Comparison of ENCODE assay signal across 1 cellular context in the genomic region with DNA sequence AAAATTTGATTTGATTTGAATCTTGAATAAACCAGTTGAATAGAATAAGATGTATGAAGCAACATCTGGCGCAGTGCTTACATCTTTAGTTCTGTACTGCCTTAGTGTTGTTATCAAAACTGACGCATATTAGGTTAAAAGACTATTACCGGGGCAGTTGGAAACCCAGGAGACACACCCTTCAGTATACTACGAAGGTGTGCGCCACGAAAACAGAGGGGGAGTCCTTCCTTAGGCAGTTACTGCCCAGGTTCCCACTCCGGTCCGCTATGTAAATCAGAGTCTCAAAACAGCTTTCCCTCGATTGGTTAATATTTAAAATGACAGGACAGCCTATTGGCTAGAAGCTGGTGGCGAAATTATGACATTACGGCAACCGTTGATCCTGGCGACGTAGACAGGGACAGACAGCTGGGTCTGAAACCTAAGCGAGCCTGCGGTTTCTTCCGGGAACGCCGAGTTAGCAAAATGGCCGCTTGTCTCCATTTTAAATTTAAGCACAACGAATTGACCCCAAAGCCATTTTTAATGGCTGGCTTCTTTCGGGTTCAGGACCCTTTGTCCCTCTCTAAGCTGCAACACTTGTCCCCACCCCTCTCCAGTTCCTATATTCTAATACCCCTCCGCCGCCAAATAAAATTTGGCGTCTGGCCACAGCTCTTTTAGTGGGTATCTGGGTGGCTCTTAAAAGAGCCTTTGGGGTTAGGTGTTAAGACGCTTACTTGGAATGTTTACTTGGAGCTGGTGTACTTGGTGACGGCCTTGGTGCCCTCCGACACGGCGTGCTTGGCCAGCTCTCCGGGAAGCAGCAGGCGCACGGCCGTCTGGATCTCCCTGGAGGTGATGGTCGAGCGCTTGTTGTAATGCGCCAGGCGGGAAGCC.
A peak's percentile ranks its signal among the peaks of the same experiment; 100 is the strongest.
TF ChIP-seq lines count a peak whose summit lies in the region.

No MANE protein-coding gene starts in this region.

TF ChIP-seq in K562, 482 proteins besides CTCF, POLR2A, EP300 and RAD21 (continued from another document and continues in another):
- TF ChIP-seq, protein P1, sequence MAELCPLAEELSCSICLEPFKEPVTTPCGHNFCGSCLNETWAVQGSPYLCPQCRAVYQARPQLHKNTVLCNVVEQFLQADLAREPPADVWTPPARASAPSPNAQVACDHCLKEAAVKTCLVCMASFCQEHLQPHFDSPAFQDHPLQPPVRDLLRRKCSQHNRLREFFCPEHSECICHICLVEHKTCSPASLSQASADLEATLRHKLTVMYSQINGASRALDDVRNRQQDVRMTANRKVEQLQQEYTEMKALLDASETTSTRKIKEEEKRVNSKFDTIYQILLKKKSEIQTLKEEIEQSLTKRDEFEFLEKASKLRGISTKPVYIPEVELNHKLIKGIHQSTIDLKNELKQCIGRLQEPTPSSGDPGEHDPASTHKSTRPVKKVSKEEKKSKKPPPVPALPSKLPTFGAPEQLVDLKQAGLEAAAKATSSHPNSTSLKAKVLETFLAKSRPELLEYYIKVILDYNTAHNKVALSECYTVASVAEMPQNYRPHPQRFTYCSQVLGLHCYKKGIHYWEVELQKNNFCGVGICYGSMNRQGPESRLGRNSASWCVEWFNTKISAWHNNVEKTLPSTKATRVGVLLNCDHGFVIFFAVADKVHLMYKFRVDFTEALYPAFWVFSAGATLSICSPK (IDR thresholded peaks at IDR 0.05; ENCODE audit: borderline replicate concordance): no peak
- no peak for TF ChIP-seq SRSF1 (IDR thresholded peaks at IDR 0.05; ENCODE audit: low read depth, low read length)
- TF ChIP-seq, protein P2, sequence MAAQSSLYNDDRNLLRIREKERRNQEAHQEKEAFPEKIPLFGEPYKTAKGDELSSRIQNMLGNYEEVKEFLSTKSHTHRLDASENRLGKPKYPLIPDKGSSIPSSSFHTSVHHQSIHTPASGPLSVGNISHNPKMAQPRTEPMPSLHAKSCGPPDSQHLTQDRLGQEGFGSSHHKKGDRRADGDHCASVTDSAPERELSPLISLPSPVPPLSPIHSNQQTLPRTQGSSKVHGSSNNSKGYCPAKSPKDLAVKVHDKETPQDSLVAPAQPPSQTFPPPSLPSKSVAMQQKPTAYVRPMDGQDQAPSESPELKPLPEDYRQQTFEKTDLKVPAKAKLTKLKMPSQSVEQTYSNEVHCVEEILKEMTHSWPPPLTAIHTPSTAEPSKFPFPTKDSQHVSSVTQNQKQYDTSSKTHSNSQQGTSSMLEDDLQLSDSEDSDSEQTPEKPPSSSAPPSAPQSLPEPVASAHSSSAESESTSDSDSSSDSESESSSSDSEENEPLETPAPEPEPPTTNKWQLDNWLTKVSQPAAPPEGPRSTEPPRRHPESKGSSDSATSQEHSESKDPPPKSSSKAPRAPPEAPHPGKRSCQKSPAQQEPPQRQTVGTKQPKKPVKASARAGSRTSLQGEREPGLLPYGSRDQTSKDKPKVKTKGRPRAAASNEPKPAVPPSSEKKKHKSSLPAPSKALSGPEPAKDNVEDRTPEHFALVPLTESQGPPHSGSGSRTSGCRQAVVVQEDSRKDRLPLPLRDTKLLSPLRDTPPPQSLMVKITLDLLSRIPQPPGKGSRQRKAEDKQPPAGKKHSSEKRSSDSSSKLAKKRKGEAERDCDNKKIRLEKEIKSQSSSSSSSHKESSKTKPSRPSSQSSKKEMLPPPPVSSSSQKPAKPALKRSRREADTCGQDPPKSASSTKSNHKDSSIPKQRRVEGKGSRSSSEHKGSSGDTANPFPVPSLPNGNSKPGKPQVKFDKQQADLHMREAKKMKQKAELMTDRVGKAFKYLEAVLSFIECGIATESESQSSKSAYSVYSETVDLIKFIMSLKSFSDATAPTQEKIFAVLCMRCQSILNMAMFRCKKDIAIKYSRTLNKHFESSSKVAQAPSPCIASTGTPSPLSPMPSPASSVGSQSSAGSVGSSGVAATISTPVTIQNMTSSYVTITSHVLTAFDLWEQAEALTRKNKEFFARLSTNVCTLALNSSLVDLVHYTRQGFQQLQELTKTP (IDR thresholded peaks at IDR 0.05; ENCODE audit: low read depth in 1 of 2, partially characterized antibody in 2 of 2): peak; percentile 65 to 89
- peak; percentile 100 for TF ChIP-seq MBD2 (IDR thresholded peaks at IDR 0.05; ENCODE audit: borderline replicate concordance, low read depth)
- no peak for TF ChIP-seq SMARCC2 (IDR thresholded peaks at IDR 0.05; ENCODE audit: low read depth)
- TF ChIP-seq ZNF699 (CRISPR knock-in tag; IDR thresholded peaks at IDR 0.05; ENCODE audit: insufficient replicate concordance): no peak
- peak; percentile 75 for TF ChIP-seq FOS (IDR thresholded peaks at IDR 0.05; ENCODE audit: extremely low read depth, insufficient read length)
- TF ChIP-seq NCOA2 (IDR thresholded peaks at IDR 0.05; ENCODE audit: partially characterized antibody in 2 of 2): no peak
- TF ChIP-seq SIN3B (IDR thresholded peaks at IDR 0.05; ENCODE audit: low read depth): no peak
- TF ChIP-seq TEAD4 (IDR thresholded peaks at IDR 0.05; ENCODE audit: low read length): peak; percentile 85
- TF ChIP-seq TEAD4 (CRISPR knock-in tag; IDR thresholded peaks at IDR 0.05; ENCODE audit: borderline replicate concordance): 0 out of 2 replicates have a peak, but pooled peaks have one; percentile 66
- peak; percentile 89 for TF ChIP-seq POLR2B (IDR thresholded peaks at IDR 0.05; ENCODE audit: low read depth, partially characterized antibody)
- peak; percentile 11 for TF ChIP-seq FOSL1 (tag; conservative IDR thresholded peaks at IDR 0.05)
- TF ChIP-seq, protein P3, sequence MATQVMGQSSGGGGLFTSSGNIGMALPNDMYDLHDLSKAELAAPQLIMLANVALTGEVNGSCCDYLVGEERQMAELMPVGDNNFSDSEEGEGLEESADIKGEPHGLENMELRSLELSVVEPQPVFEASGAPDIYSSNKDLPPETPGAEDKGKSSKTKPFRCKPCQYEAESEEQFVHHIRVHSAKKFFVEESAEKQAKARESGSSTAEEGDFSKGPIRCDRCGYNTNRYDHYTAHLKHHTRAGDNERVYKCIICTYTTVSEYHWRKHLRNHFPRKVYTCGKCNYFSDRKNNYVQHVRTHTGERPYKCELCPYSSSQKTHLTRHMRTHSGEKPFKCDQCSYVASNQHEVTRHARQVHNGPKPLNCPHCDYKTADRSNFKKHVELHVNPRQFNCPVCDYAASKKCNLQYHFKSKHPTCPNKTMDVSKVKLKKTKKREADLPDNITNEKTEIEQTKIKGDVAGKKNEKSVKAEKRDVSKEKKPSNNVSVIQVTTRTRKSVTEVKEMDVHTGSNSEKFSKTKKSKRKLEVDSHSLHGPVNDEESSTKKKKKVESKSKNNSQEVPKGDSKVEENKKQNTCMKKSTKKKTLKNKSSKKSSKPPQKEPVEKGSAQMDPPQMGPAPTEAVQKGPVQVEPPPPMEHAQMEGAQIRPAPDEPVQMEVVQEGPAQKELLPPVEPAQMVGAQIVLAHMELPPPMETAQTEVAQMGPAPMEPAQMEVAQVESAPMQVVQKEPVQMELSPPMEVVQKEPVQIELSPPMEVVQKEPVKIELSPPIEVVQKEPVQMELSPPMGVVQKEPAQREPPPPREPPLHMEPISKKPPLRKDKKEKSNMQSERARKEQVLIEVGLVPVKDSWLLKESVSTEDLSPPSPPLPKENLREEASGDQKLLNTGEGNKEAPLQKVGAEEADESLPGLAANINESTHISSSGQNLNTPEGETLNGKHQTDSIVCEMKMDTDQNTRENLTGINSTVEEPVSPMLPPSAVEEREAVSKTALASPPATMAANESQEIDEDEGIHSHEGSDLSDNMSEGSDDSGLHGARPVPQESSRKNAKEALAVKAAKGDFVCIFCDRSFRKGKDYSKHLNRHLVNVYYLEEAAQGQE (CRISPR knock-in tag; IDR thresholded peaks at IDR 0.05; ENCODE audit: low read depth): no peak
- no peak for TF ChIP-seq ZKSCAN3 (CRISPR knock-in tag; IDR thresholded peaks at IDR 0.05)
- TF ChIP-seq ZFP30 (CRISPR knock-in tag; IDR thresholded peaks at IDR 0.05; ENCODE audit: borderline replicate concordance): no peak
- TF ChIP-seq, protein P4, sequence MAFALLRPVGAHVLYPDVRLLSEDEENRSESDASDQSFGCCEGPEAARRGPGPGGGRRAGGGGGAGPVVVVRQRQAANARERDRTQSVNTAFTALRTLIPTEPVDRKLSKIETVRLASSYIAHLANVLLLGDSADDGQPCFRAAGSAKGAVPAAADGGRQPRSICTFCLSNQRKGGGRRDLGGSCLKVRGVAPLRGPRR (CRISPR knock-in tag; IDR thresholded peaks at IDR 0.05): no peak
- TF ChIP-seq POLR3G (IDR thresholded peaks at IDR 0.05; ENCODE audit: extremely low read depth, insufficient read length, insufficient replicate concordance): no peak
- no peak for TF ChIP-seq BDP1 (IDR thresholded peaks at IDR 0.05; ENCODE audit: insufficient read depth, insufficient read length)
- no peak for TF ChIP-seq TCF7L2 (IDR thresholded peaks at IDR 0.05; ENCODE audit: low read depth, low read length)
- TF ChIP-seq ZBTB1 (CRISPR knock-in tag; IDR thresholded peaks at IDR 0.05; ENCODE audit: borderline replicate concordance, low read depth): peak; percentile 92
- TF ChIP-seq ZNF785 (CRISPR knock-in tag; IDR thresholded peaks at IDR 0.05): no peak
- peak; percentile 100 for TF ChIP-seq BRD9 (IDR thresholded peaks at IDR 0.05; ENCODE audit: low read depth, partially characterized antibody)
- TF ChIP-seq, protein P5, sequence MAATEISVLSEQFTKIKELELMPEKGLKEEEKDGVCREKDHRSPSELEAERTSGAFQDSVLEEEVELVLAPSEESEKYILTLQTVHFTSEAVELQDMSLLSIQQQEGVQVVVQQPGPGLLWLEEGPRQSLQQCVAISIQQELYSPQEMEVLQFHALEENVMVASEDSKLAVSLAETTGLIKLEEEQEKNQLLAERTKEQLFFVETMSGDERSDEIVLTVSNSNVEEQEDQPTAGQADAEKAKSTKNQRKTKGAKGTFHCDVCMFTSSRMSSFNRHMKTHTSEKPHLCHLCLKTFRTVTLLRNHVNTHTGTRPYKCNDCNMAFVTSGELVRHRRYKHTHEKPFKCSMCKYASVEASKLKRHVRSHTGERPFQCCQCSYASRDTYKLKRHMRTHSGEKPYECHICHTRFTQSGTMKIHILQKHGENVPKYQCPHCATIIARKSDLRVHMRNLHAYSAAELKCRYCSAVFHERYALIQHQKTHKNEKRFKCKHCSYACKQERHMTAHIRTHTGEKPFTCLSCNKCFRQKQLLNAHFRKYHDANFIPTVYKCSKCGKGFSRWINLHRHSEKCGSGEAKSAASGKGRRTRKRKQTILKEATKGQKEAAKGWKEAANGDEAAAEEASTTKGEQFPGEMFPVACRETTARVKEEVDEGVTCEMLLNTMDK (IDR thresholded peaks at IDR 0.05; ENCODE audit: borderline replicate concordance, insufficient read depth, low read depth, low read length, poor library complexity, severe bottlenecking): peak; percentile 64
- 0 out of 2 replicates have a peak, but pooled peaks have one; percentile 36 for TF ChIP-seq GATAD2A (IDR thresholded peaks at IDR 0.05)
- TF ChIP-seq TAF15 (IDR thresholded peaks at IDR 0.05; ENCODE audit: low read depth, low read length): no peak
- TF ChIP-seq ZNF584 (CRISPR knock-in tag; IDR thresholded peaks at IDR 0.05; ENCODE audit: low read depth): no peak
- TF ChIP-seq SPI1 (IDR thresholded peaks at IDR 0.05; ENCODE audit: borderline replicate concordance, low read depth, low read length): no peak
- no peak for TF ChIP-seq CBX8 (IDR thresholded peaks at IDR 0.05; ENCODE audit: borderline replicate concordance, extremely low read depth, low read depth, low read length, poor library complexity, severe bottlenecking)
- TF ChIP-seq CHD2 (IDR thresholded peaks at IDR 0.05; ENCODE audit: low read depth, low read length): peak; percentile 69; the same call in 1 of the 2 replicates
- TF ChIP-seq, protein P6, sequence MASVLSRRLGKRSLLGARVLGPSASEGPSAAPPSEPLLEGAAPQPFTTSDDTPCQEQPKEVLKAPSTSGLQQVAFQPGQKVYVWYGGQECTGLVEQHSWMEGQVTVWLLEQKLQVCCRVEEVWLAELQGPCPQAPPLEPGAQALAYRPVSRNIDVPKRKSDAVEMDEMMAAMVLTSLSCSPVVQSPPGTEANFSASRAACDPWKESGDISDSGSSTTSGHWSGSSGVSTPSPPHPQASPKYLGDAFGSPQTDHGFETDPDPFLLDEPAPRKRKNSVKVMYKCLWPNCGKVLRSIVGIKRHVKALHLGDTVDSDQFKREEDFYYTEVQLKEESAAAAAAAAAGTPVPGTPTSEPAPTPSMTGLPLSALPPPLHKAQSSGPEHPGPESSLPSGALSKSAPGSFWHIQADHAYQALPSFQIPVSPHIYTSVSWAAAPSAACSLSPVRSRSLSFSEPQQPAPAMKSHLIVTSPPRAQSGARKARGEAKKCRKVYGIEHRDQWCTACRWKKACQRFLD (CRISPR knock-in tag; IDR thresholded peaks at IDR 0.05): peak; percentile 75
- peak; percentile 91 for TF ChIP-seq RNF2 (IDR thresholded peaks at IDR 0.05)
- peak; percentile 24 for TF ChIP-seq FOXK1 (CRISPR knock-in tag; IDR thresholded peaks at IDR 0.05; ENCODE audit: borderline replicate concordance)
- no peak for TF ChIP-seq NFE2L1 (tag; IDR thresholded peaks at IDR 0.05; ENCODE audit: borderline replicate concordance, low read depth)
- TF ChIP-seq, protein P7, sequence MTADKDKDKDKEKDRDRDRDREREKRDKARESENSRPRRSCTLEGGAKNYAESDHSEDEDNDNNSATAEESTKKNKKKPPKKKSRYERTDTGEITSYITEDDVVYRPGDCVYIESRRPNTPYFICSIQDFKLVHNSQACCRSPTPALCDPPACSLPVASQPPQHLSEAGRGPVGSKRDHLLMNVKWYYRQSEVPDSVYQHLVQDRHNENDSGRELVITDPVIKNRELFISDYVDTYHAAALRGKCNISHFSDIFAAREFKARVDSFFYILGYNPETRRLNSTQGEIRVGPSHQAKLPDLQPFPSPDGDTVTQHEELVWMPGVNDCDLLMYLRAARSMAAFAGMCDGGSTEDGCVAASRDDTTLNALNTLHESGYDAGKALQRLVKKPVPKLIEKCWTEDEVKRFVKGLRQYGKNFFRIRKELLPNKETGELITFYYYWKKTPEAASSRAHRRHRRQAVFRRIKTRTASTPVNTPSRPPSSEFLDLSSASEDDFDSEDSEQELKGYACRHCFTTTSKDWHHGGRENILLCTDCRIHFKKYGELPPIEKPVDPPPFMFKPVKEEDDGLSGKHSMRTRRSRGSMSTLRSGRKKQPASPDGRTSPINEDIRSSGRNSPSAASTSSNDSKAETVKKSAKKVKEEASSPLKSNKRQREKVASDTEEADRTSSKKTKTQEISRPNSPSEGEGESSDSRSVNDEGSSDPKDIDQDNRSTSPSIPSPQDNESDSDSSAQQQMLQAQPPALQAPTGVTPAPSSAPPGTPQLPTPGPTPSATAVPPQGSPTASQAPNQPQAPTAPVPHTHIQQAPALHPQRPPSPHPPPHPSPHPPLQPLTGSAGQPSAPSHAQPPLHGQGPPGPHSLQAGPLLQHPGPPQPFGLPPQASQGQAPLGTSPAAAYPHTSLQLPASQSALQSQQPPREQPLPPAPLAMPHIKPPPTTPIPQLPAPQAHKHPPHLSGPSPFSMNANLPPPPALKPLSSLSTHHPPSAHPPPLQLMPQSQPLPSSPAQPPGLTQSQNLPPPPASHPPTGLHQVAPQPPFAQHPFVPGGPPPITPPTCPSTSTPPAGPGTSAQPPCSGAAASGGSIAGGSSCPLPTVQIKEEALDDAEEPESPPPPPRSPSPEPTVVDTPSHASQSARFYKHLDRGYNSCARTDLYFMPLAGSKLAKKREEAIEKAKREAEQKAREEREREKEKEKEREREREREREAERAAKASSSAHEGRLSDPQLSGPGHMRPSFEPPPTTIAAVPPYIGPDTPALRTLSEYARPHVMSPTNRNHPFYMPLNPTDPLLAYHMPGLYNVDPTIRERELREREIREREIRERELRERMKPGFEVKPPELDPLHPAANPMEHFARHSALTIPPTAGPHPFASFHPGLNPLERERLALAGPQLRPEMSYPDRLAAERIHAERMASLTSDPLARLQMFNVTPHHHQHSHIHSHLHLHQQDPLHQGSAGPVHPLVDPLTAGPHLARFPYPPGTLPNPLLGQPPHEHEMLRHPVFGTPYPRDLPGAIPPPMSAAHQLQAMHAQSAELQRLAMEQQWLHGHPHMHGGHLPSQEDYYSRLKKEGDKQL (CRISPR knock-in tag; IDR thresholded peaks at IDR 0.05; ENCODE audit: borderline replicate concordance): peak; percentile 86; the same call in 1 of the 2 replicates
- no peak for TF ChIP-seq FOXJ3 (CRISPR knock-in tag; IDR thresholded peaks at IDR 0.05)
